Comparison of ENCODE assay signal across 1 cellular context in genomic region chr15:41827880-41828746, GRCh38.
TF ChIP-seq lines count a peak whose summit lies in the region.

Gene JMJD7 (plus strand): TSS chr15:41828092. CDS start chr15:41828125, 33 bp downstream.

TF ChIP-seq in HepG2, 621 proteins besides CTCF, POLR2A, EP300 and RAD21 (continued from another document):
- TF ChIP-seq, protein P1, sequence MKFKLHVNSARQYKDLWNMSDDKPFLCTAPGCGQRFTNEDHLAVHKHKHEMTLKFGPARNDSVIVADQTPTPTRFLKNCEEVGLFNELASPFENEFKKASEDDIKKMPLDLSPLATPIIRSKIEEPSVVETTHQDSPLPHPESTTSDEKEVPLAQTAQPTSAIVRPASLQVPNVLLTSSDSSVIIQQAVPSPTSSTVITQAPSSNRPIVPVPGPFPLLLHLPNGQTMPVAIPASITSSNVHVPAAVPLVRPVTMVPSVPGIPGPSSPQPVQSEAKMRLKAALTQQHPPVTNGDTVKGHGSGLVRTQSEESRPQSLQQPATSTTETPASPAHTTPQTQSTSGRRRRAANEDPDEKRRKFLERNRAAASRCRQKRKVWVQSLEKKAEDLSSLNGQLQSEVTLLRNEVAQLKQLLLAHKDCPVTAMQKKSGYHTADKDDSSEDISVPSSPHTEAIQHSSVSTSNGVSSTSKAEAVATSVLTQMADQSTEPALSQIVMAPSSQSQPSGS (CRISPR knock-in tag; IDR thresholded peaks at IDR 0.05) = no peak
- TF ChIP-seq ZBTB7A (CRISPR knock-in tag; IDR thresholded peaks at IDR 0.05) (no peak), ZNF256 (CRISPR knock-in tag; conservative IDR thresholded peaks at IDR 0.05) (no peak), ZBTB20 (CRISPR knock-in tag; IDR thresholded peaks at IDR 0.05; ENCODE audit: borderline replicate concordance, low read depth) (no peak), ZNF431 (CRISPR knock-in tag; IDR thresholded peaks at IDR 0.05; ENCODE audit: borderline replicate concordance, low read depth) (no peak), SP1 (IDR thresholded peaks at IDR 0.05) (no peak), SP1 (CRISPR knock-in tag; IDR thresholded peaks at IDR 0.05) (peak; percentile 54), ZNF589 (CRISPR knock-in tag; conservative IDR thresholded peaks at IDR 0.05) (no peak), TARDBP (CRISPR knock-in tag; IDR thresholded peaks at IDR 0.05) (no peak), RBAK (CRISPR knock-in tag; IDR thresholded peaks at IDR 0.05) (no peak), NFIB (CRISPR knock-in tag; IDR thresholded peaks at IDR 0.05; ENCODE audit: borderline replicate concordance) (no peak), FOXO1 (CRISPR knock-in tag; IDR thresholded peaks at IDR 0.05) (no peak), FLYWCH1 (CRISPR knock-in tag; IDR thresholded peaks at IDR 0.05) (no peak), MEIS1 (CRISPR knock-in tag; IDR thresholded peaks at IDR 0.05; ENCODE audit: borderline replicate concordance) (no peak), ZNF782 (CRISPR knock-in tag; IDR thresholded peaks at IDR 0.05; ENCODE audit: borderline replicate concordance) (no peak), BRD4 (CRISPR knock-in tag; IDR thresholded peaks at IDR 0.05) (no peak), ZMAT5 (CRISPR knock-in tag; IDR thresholded peaks at IDR 0.05; ENCODE audit: borderline replicate concordance, low read depth) (no peak), FOXP1 (IDR thresholded peaks at IDR 0.05) (no peak), FOXP1 (CRISPR knock-in tag; IDR thresholded peaks at IDR 0.05) (no peak), BCL3 (CRISPR knock-in tag; IDR thresholded peaks at IDR 0.05) (no peak), JUND (CRISPR knock-in tag; IDR thresholded peaks at IDR 0.05) (no peak), ZFP62 (CRISPR knock-in tag; IDR thresholded peaks at IDR 0.05) (no peak), ZNF232 (CRISPR knock-in tag; IDR thresholded peaks at IDR 0.05; ENCODE audit: borderline replicate concordance) (peak; percentile 63; the same call in 1 of the 2 replicates), HNRNPK (IDR thresholded peaks at IDR 0.05; ENCODE audit: low read depth, low read length, poor library complexity, severe bottlenecking) (peak; percentile 90)
- TF ChIP-seq, protein P2, sequence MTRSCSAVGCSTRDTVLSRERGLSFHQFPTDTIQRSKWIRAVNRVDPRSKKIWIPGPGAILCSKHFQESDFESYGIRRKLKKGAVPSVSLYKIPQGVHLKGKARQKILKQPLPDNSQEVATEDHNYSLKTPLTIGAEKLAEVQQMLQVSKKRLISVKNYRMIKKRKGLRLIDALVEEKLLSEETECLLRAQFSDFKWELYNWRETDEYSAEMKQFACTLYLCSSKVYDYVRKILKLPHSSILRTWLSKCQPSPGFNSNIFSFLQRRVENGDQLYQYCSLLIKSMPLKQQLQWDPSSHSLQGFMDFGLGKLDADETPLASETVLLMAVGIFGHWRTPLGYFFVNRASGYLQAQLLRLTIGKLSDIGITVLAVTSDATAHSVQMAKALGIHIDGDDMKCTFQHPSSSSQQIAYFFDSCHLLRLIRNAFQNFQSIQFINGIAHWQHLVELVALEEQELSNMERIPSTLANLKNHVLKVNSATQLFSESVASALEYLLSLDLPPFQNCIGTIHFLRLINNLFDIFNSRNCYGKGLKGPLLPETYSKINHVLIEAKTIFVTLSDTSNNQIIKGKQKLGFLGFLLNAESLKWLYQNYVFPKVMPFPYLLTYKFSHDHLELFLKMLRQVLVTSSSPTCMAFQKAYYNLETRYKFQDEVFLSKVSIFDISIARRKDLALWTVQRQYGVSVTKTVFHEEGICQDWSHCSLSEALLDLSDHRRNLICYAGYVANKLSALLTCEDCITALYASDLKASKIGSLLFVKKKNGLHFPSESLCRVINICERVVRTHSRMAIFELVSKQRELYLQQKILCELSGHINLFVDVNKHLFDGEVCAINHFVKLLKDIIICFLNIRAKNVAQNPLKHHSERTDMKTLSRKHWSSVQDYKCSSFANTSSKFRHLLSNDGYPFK (CRISPR knock-in tag; IDR thresholded peaks at IDR 0.05; ENCODE audit: borderline replicate concordance) = no peak
- TF ChIP-seq, protein P3, sequence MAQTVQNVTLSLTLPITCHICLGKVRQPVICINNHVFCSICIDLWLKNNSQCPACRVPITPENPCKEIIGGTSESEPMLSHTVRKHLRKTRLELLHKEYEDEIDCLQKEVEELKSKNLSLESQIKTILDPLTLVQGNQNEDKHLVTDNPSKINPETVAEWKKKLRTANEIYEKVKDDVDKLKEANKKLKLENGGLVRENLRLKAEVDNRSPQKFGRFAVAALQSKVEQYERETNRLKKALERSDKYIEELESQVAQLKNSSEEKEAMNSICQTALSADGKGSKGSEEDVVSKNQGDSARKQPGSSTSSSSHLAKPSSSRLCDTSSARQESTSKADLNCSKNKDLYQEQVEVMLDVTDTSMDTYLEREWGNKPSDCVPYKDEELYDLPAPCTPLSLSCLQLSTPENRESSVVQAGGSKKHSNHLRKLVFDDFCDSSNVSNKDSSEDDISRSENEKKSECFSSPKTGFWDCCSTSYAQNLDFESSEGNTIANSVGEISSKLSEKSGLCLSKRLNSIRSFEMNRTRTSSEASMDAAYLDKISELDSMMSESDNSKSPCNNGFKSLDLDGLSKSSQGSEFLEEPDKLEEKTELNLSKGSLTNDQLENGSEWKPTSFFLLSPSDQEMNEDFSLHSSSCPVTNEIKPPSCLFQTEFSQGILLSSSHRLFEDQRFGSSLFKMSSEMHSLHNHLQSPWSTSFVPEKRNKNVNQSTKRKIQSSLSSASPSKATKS (CRISPR knock-in tag; IDR thresholded peaks at IDR 0.05) = 0 out of 2 replicates have a peak, but pooled peaks have one; percentile 49
- TF ChIP-seq, protein P4, sequence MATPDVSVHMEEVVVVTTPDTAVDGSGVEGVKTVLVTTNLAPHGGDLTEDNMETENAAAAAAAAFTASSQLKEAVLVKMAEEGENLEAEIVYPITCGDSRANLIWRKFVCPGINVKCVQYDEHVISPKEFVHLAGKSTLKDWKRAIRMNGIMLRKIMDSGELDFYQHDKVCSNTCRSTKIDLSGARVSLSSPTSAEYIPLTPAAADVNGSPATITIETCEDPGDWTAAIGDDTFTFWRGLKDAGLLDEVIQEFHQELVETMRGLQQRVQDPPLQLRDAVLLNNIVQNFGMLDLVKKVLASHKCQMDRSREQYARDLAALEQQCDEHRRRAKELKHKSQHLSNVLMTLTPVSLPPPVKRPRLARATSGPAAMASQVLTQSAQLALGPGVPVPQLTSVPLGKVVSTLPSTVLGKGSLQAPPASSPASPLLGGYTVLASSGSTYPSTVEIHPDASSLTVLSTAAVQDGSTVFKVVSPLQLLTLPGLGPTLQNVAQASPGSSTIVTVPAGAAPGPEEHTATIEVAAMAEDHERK (CRISPR knock-in tag; IDR thresholded peaks at IDR 0.05; ENCODE audit: low read depth) = no peak
TF ChIP-seq in HepG2: peak in this region for 124.
